In genomic region chr12:95882873-95883272, GRCh38 we compare ENCODE assay signal across 38 cellular contexts. TPM values are rescaled to one million over a fixed set of nuclear protein-coding genes. Genes with fewer than 3 reads are reported as not detected.
"Had no signal": no experiment of that assay in that cellular context is flagged by ENCODE, and none has a peak within 500 bp of the region (broad histone marks: within the 10 kb centered on the region; RNA-seq: fewer than 3 reads in every experiment).

No MANE protein-coding gene starts in this region.

- H3K9me3 Mint-ChIP-seq: activated CD4-positive, alpha-beta T cell treated with anti-CD3 and anti-CD28 coated beads, Interleukin-2, amount 10 ng/mL, durations not matched to agents 24 days and 14 days; activated CD8-positive, alpha-beta T cell treated with anti-CD3 and anti-CD28 coated beads for 36 hours; activated naive CD4-positive, alpha-beta T cell treated with anti-CD3 and anti-CD28 coated beads, Interleukin-2, amount 50 U/mL, for 72 hours; activated naive CD8-positive, alpha-beta T cell treated with anti-CD3 and anti-CD28 coated beads for 36 hours; activated T-cell treated with anti-CD3 and anti-CD28 coated beads, Interleukin-2, amount 50 U/mL, for 4 hours; activated T-cell treated with anti-CD3 and anti-CD28 coated beads, Interleukin-2, amount 50 U/mL, for 72 hours; activated T-helper 1 cell treated with anti-CD3 and anti-CD28 coated beads, Interleukin-12 subunit alpha, Interleukin-12 subunit beta, Interleukin-2, Interleukin-4 antibody, amounts not matched to agents 30 ng/mL and 10 ng/mL and 1 ng/mL, durations not matched to agents 14 hours and 24 hours and 36 hours; activated T-helper 17 cell treated with anti-CD3 and anti-CD28 coated beads, Interleukin-2, amount 50 U/mL, for 72 hours; central memory CD8-positive, alpha-beta T cell; T-helper 1 cell treated with Interleukin-12 subunit alpha and Interleukin-12 subunit beta and Interleukin-4 antibody, amounts not matched to agents 30 μg/mL and 1 μg/mL, for 36 hours; T-helper 2 cell treated with Interferon-gamma antibody and Interleukin-4, amounts not matched to agents 5 μg/mL and 100 μg/mL, for 36 hours had no signal

- H3K9me3 ChIP-seq: adrenal gland, body of pancreas had no signal

- H3K4me1 ChIP-seq: adrenal gland, body of pancreas had no signal

- H3K27ac ChIP-seq: adrenal gland, body of pancreas, cardiac muscle cell, VCaP had no signal

- H3K4me3 ChIP-seq: adrenal gland, body of pancreas, cardiac muscle cell had no signal

- DNase-seq: activated B cell treated with CpG ODN at 0.5 μM for 24 hours; activated CD4-positive, alpha-beta memory T cell treated with anti-CD3 and anti-CD28 coated beads for 36 hours; activated CD4-positive, alpha-beta T cell treated with anti-CD3 and anti-CD28 coated beads for 4 hours; activated CD4-positive, alpha-beta T cell treated with anti-CD3 and anti-CD28 coated beads, Interleukin-2, amount 10 ng/mL, durations not matched to agents 24 days and 14 days; activated CD4-positive, alpha-beta T cell treated with anti-CD3 and anti-CD28 coated beads, Interleukin-2, amount 50 U/mL, for 1 hour; activated CD4-positive, alpha-beta T cell treated with anti-CD3 and anti-CD28 coated beads, Interleukin-2, amount 50 U/mL, for 4 hours; activated CD4-positive, CD25-positive, alpha-beta regulatory T cell treated with anti-CD3 and anti-CD28 coated beads, Interleukin-2, amount 50 U/mL, for 72 hours; activated CD8-positive, alpha-beta memory T cell treated with anti-CD3 and anti-CD28 coated beads, Interleukin-2, amount 50 U/mL, for 4 hours; activated CD8-positive, alpha-beta T cell treated with anti-CD3 and anti-CD28 coated beads for 36 hours; activated effector memory CD4-positive, alpha-beta T cell treated with Interleukin-2 at 50 U/mL for 16 hours; activated gamma-delta T cell; activated naive CD4-positive, alpha-beta T cell treated with anti-CD3 and anti-CD28 coated beads, Interleukin-2, amount 50 U/mL, for 16 hours; activated naive CD4-positive, alpha-beta T cell treated with Interleukin-2 at 50 U/mL for 16 hours; activated naive CD8-positive, alpha-beta T cell treated with anti-CD3 and anti-CD28 coated beads for 36 hours; activated T-cell treated with anti-CD3 and anti-CD28 coated beads for 4 hours; activated T-cell treated with anti-CD3 and anti-CD28 coated beads, Interleukin-2, amount 50 U/mL, for 1 hour; activated T-cell treated with anti-CD3 and anti-CD28 coated beads, Interleukin-2, amount 50 U/mL, for 4 hours; activated T-cell treated with anti-CD3 and anti-CD28 coated beads, Interleukin-2, amount 50 U/mL, for 72 hours; adrenal gland; amniotic stem cell; aorta; body of pancreas; caudate nucleus; SW 1271; T-helper 1 cell; T-helper 2 cell; T-helper 9 cell had no signal

- H3K27ac Mint-ChIP-seq: activated B cell treated with CpG ODN at 0.5 μM for 24 hours; activated CD4-positive, alpha-beta memory T cell treated with anti-CD3 and anti-CD28 coated beads for 36 hours; activated CD4-positive, alpha-beta T cell treated with anti-CD3 and anti-CD28 coated beads, Interleukin-2, amount 10 ng/mL, durations not matched to agents 24 days and 14 days; activated CD8-positive, alpha-beta T cell treated with anti-CD3 and anti-CD28 coated beads for 36 hours; activated naive CD4-positive, alpha-beta T cell treated with anti-CD3 and anti-CD28 coated beads, Interleukin-2, amount 50 U/mL, for 72 hours; activated naive CD8-positive, alpha-beta T cell treated with anti-CD3 and anti-CD28 coated beads for 36 hours; activated T-cell treated with anti-CD3 and anti-CD28 coated beads, Interleukin-2, amount 50 U/mL, for 72 hours; activated T-helper 1 cell treated with anti-CD3 and anti-CD28 coated beads, Interleukin-12 subunit alpha, Interleukin-12 subunit beta, Interleukin-2, Interleukin-4 antibody, amounts not matched to agents 30 ng/mL and 10 ng/mL and 1 ng/mL, durations not matched to agents 14 hours and 24 hours and 36 hours; activated T-helper 17 cell treated with anti-CD3 and anti-CD28 coated beads, Interleukin-2, amount 50 U/mL, for 72 hours; T-helper 1 cell treated with Interleukin-12 subunit alpha and Interleukin-12 subunit beta and Interleukin-4 antibody, amounts not matched to agents 30 μg/mL and 1 μg/mL, for 36 hours; T-helper 2 cell treated with Interferon-gamma antibody and Interleukin-4, amounts not matched to agents 5 μg/mL and 100 μg/mL, for 36 hours had no signal

- H3K27me3 ChIP-seq: adrenal gland, body of pancreas, brain microvascular endothelial cell, cardiac muscle cell had no signal

- H3K4me3 Mint-ChIP-seq: activated B cell treated with CpG ODN at 0.5 μM for 24 hours; activated CD4-positive, alpha-beta memory T cell treated with anti-CD3 and anti-CD28 coated beads for 36 hours; activated CD4-positive, alpha-beta T cell treated with anti-CD3 and anti-CD28 coated beads, Interleukin-2, amount 10 ng/mL, durations not matched to agents 24 days and 14 days; activated CD8-positive, alpha-beta T cell treated with anti-CD3 and anti-CD28 coated beads for 36 hours; activated naive CD8-positive, alpha-beta T cell treated with anti-CD3 and anti-CD28 coated beads for 36 hours; activated T-cell treated with anti-CD3 and anti-CD28 coated beads, Interleukin-2, amount 50 U/mL, for 4 hours; activated T-cell treated with anti-CD3 and anti-CD28 coated beads, Interleukin-2, amount 50 U/mL, for 72 hours; activated T-helper 1 cell treated with anti-CD3 and anti-CD28 coated beads, Interleukin-12 subunit alpha, Interleukin-12 subunit beta, Interleukin-2, Interleukin-4 antibody, amounts not matched to agents 30 ng/mL and 10 ng/mL and 1 ng/mL, durations not matched to agents 14 hours and 24 hours and 36 hours; activated T-helper 17 cell treated with anti-CD3 and anti-CD28 coated beads, Interleukin-2, amount 50 U/mL, for 72 hours; central memory CD8-positive, alpha-beta T cell; T-helper 1 cell treated with Interleukin-12 subunit alpha and Interleukin-12 subunit beta and Interleukin-4 antibody, amounts not matched to agents 30 μg/mL and 1 μg/mL, for 36 hours; T-helper 2 cell treated with Interferon-gamma antibody and Interleukin-4, amounts not matched to agents 5 μg/mL and 100 μg/mL, for 36 hours had no signal

- FAIRE-seq: bronchial epithelial cell, TTC549 had no signal

- ATAC-seq: activated CD8-positive, alpha-beta T cell treated with anti-CD3 and anti-CD28 coated beads for 36 hours; activated naive CD4-positive, alpha-beta T cell treated with anti-CD3 and anti-CD28 coated beads, Interleukin-2, amount 50 U/mL, for 72 hours; activated T-cell treated with anti-CD3 and anti-CD28 coated beads, Interleukin-2, amount 50 U/mL, for 4 hours; activated T-cell treated with anti-CD3 and anti-CD28 coated beads, Interleukin-2, amount 50 U/mL, for 72 hours; activated T-helper 17 cell treated with anti-CD3 and anti-CD28 coated beads, Interleukin-2, amount 50 U/mL, for 72 hours; body of pancreas had no signal

- H3K36me3 Mint-ChIP-seq: activated CD4-positive, alpha-beta memory T cell treated with anti-CD3 and anti-CD28 coated beads for 36 hours; activated naive CD4-positive, alpha-beta T cell treated with anti-CD3 and anti-CD28 coated beads, Interleukin-2, amount 50 U/mL, for 72 hours had no signal

- H3K36me3 ChIP-seq: adrenal gland, brain microvascular endothelial cell, cardiac muscle cell had no signal

- H3K27me3 Mint-ChIP-seq: activated CD4-positive, alpha-beta memory T cell treated with anti-CD3 and anti-CD28 coated beads for 36 hours; activated naive CD8-positive, alpha-beta T cell treated with anti-CD3 and anti-CD28 coated beads for 36 hours; activated T-helper 17 cell treated with anti-CD3 and anti-CD28 coated beads, Interleukin-2, amount 50 U/mL, for 72 hours; central memory CD8-positive, alpha-beta T cell had no signal

- H3K4me1 Mint-ChIP-seq: activated B cell treated with CpG ODN at 0.5 μM for 24 hours; activated CD4-positive, alpha-beta T cell treated with anti-CD3 and anti-CD28 coated beads, Interleukin-2, amount 10 ng/mL, durations not matched to agents 24 days and 14 days; activated naive CD8-positive, alpha-beta T cell treated with anti-CD3 and anti-CD28 coated beads for 36 hours; activated T-helper 17 cell treated with anti-CD3 and anti-CD28 coated beads, Interleukin-2, amount 50 U/mL, for 72 hours; central memory CD8-positive, alpha-beta T cell had no signal

RNA-seq across cellular contexts. Expression of gene CCDC38, which starts 59.5 kb away (rescaled TPM):
- total RNA-seq: activated CD4-positive, alpha-beta T cell treated with anti-CD3 and anti-CD28 coated beads, Interleukin-2, amount 10 ng/mL, durations not matched to agents 24 days and 14 days; activated T-helper 1 cell treated with anti-CD3 and anti-CD28 coated beads, Interleukin-12 subunit alpha, Interleukin-12 subunit beta, Interleukin-2, Interleukin-4 antibody, amounts not matched to agents 30 ng/mL and 10 ng/mL and 1 ng/mL, durations not matched to agents 14 hours and 24 hours and 36 hours; aorta; body of pancreas; bronchial epithelial cell; cardiac muscle cell had no signal
- polyA plus RNA-seq: aorta, cardiac muscle cell had no signal
